Comparison of ENCODE assay signal across 8 cellular contexts in the genomic region with DNA sequence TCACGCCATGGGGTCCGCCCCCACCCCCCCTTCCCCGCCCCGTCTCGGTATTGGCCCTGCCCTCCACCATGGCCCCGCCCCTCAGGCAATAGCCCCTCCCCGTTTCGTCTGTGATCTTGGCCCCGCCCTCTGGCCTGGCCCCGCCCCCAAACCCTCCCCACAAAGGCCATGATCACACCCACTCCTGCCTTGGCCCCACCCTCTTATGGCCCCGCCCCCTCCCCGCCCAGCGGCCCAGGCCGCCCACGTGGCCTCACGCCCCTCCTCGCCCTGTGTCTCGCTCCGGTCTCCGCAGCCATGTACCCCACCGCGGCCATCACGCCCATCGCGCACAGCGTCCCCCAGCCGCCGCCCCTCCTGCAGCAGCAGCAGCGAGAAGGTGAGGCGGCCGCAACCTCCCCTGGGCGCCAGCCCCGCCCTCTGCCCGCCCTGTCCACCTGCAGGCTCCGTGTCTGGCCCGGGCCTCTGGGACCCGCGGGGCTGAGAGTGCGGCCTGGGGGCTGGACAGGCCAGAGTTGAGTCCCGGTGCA.
DNase-seq lines count a peak whose midpoint lies in the region; ATAC-seq, FAIRE-seq and TF ChIP-seq lines count a peak whose summit lies in the region.

No MANE protein-coding gene starts in this region.

- H3K27me3 Mint-ChIP-seq in activated T-cell treated with anti-CD3 and anti-CD28 coated beads, Interleukin-2, amount 50 U/mL, for 4 hours (ENCODE audit: low read depth) = peaks cover 23% of the 10 kb centered on the region

- 4% methylated on average over 18 of the region's 40 CpGs for WGBS in suprapubic skin

- ATAC-seq in activated T-cell treated with anti-CD3 and anti-CD28 coated beads, Interleukin-2, amount 50 U/mL, for 4 hours = no peak
- ATAC-seq in GM18870 (IDR thresholded peaks at IDR 0.05; ENCODE audit: unreplicated experiment) = no peak
- ATAC-seq in omental fat pad (ENCODE audit: low FRiP score) = no peak
- ATAC-seq in GM18873 (IDR thresholded peaks at IDR 0.05; ENCODE audit: low FRiP score, unreplicated experiment) = no peak

- no peaks in the 10 kb centered on the region for H3K36me3 Mint-ChIP-seq in activated T-cell treated with anti-CD3 and anti-CD28 coated beads, Interleukin-2, amount 50 U/mL, for 4 hours (ENCODE audit: insufficient read depth)

- no peaks in the 10 kb centered on the region for H3K9me3 Mint-ChIP-seq in activated T-cell treated with anti-CD3 and anti-CD28 coated beads, Interleukin-2, amount 50 U/mL, for 4 hours

- H3K9me3 ChIP-seq in kidney (ENCODE audit: control insufficient read depth in 1 of 2, low read length in 2 of 2) = no peaks in the 10 kb centered on the region
- H3K9me3 ChIP-seq in suprapubic skin = no peaks in the 10 kb centered on the region

- DNase-seq in activated T-cell treated with anti-CD3 and anti-CD28 coated beads for 1 hour (ENCODE audit: low read depth) (peak; percentile 47), kidney (peak; percentile 86), suprapubic skin (ENCODE audit: low spot score in 2 of 2) (no peak), omental fat pad (ENCODE audit: low spot score) (no peak)
- DNase-seq in activated T-cell treated with anti-CD3 and anti-CD28 coated beads, Interleukin-2, amount 50 U/mL, for 4 hours = no peak
- DNase-seq in activated gamma-delta T cell treated with anti-CD3 and anti-CD28 coated beads, Interleukin-2, amount 50 U/mL, for 16 hours (ENCODE audit: low read depth) = peak; percentile 54

- peaks cover 0 to 3% of the 10 kb centered on the region in 2 donors for H3K4me1 ChIP-seq in kidney (ENCODE audit: control insufficient read depth in 1 of 2, insufficient read depth in 1 of 2, low read depth in 1 of 2, low read length in 2 of 2)
- H3K4me1 ChIP-seq in suprapubic skin = peaks cover 17% of the 10 kb centered on the region

- TF ChIP-seq CTCF in kidney (IDR thresholded peaks at IDR 0.05; ENCODE audit: borderline replicate concordance, extremely low read depth, insufficient read depth) = no peak
- TF ChIP-seq CTCF in suprapubic skin (IDR thresholded peaks at IDR 0.05) = no peak
- TF ChIP-seq CTCF in omental fat pad (IDR thresholded peaks at IDR 0.05) = no peak

- H3K4me3 ChIP-seq in kidney (ENCODE audit: low read length in 2 of 2) (no peak overlapping the region), suprapubic skin (peak overlapping the region; percentile 28)

- H3K27ac ChIP-seq in kidney (ENCODE audit: low read depth in 2 of 2, low read length in 2 of 2) (no peak overlapping the region), suprapubic skin (no peak overlapping the region)

- no peak for TF ChIP-seq POLR2A in suprapubic skin (IDR thresholded peaks at IDR 0.05)

- no peak for FAIRE-seq in kidney (lab: Jason Lieb, UNC)

- H3K4me1 Mint-ChIP-seq in activated T-cell treated with anti-CD3 and anti-CD28 coated beads, Interleukin-2, amount 50 U/mL, for 4 hours (ENCODE audit: low read depth) = peaks cover 11% of the 10 kb centered on the region

- H3K36me3 ChIP-seq in kidney (ENCODE audit: control insufficient read depth in 1 of 2, insufficient read depth in 2 of 2, low read length in 2 of 2) (no peaks in the 10 kb centered on the region), suprapubic skin (no peaks in the 10 kb centered on the region)

- TF ChIP-seq EP300 in suprapubic skin (IDR thresholded peaks at IDR 0.05) = no peak

- peaks cover 55% of the 10 kb centered on the region for H3K27me3 ChIP-seq in suprapubic skin

- no peak overlapping the region for H3K4me3 Mint-ChIP-seq in activated T-cell treated with anti-CD3 and anti-CD28 coated beads, Interleukin-2, amount 50 U/mL, for 4 hours

- no peak overlapping the region for H3K9ac ChIP-seq in kidney (ENCODE audit: low read length in 2 of 2)

- intact Hi-C loops in kidney (cut with DNase I) = no loop called here

Comparison
In these comparisons a context has a peak if more than half of its experiments do, and no peak if none do; other contexts are left out.
1. DNase-seq: peak in activated T-cell treated with anti-CD3 and anti-CD28 coated beads for 1 hour (single experiment), activated gamma-delta T cell treated with anti-CD3 and anti-CD28 coated beads, Interleukin-2, amount 50 U/mL, for 16 hours (single experiment) and kidney (single experiment); none in activated T-cell treated with anti-CD3 and anti-CD28 coated beads, Interleukin-2, amount 50 U/mL, for 4 hours (single experiment), suprapubic skin (0 of 2) and omental fat pad (single experiment).